Comparison of ENCODE assay signal across 6 cellular contexts in genomic region chr10:79522464-79522863, GRCh38. TPM values are rescaled to one million over a fixed set of nuclear protein-coding genes. Genes with fewer than 3 reads are reported as not detected.
"Had no signal": no experiment of that assay in that cellular context is flagged by ENCODE, and none has a peak within 500 bp of the region (broad histone marks: within the 10 kb centered on the region; RNA-seq: fewer than 3 reads in every experiment).

No MANE protein-coding gene starts in this region.

RNA-seq across cellular contexts. Expression of gene SFTPA2, which starts 37.7 kb away (rescaled TPM):
- total RNA-seq: activated CD4-positive, alpha-beta memory T cell treated with anti-CD3 and anti-CD28 coated beads, Interleukin-2, amount 10 ng/mL, durations not matched to agents 7 days and 5 days; activated CD4-positive, alpha-beta T cell treated with anti-CD3 and anti-CD28 coated beads, Interleukin-2, amount 10 ng/mL, durations not matched to agents 7 days and 5 days; activated T-helper 17 cell treated with anti-CD3 and anti-CD28 coated beads, Interleukin-2, amount 50 U/mL, for 72 hours; ascending aorta; chondrocyte; T-helper 2 cell treated with Interferon-gamma antibody and Interleukin-4, amounts not matched to agents 100 ng/mL and 5 ng/mL, for 36 hours had no signal
